Comparison of ENCODE assay signal across 8 cellular contexts in genomic region chr3:38479431-38480092, GRCh38. TPM values are rescaled to one million over a fixed set of nuclear protein-coding genes. Genes with fewer than 3 reads are reported as not detected.
DNase-seq lines count a peak whose midpoint lies in the region; ATAC-seq, FAIRE-seq and TF ChIP-seq lines count a peak whose summit lies in the region.

No MANE protein-coding gene starts in this region.

- H3K27me3 ChIP-seq in ascending aorta, result no peaks in the 10 kb centered on the region
- H3K27me3 ChIP-seq in right atrium auricular region, result no peaks in the 10 kb centered on the region

- no peak overlapping the region for H3K4me3 ChIP-seq in AG04449 (ENCODE audit: low read depth, low read length)
- H3K4me3 ChIP-seq in ascending aorta, result no peak overlapping the region
- H3K4me3 ChIP-seq in right atrium auricular region, result no peak overlapping the region

- intact Hi-C loops in ascending aorta (cut with DNase I) (loop anchor here (1.0 to 5.0 kb wide), 3 partner anchors 27 to 362 kb away; partner anchors contain the start of genes ACVR2B and XYLB), sciatic nerve (cut with DNase I) (loop anchor here (10.0 kb wide), 1 partner anchor 365 kb away; no protein-coding TSS in a partner anchor)

- H3K9me3 ChIP-seq in ascending aorta, result no peaks in the 10 kb centered on the region
- H3K9me3 ChIP-seq in right atrium auricular region, result no peaks in the 10 kb centered on the region

- DNase-seq in AG04449 (ENCODE audit: low read depth, low spot score) (no peak), GM12891 (ENCODE audit: insufficient read length, low spot score) (peak; percentile 67), SK-MEL-5 (ENCODE audit: low read depth, low spot score) (peak; percentile 79), ascending aorta (ENCODE audit: low spot score in 2 of 2) (peak in 1 of 2 donors; percentile 84), right atrium auricular region (ENCODE audit: low spot score) (peak; percentile 75), sciatic nerve (ENCODE audit: low spot score) (peak; percentile 72)

- POLR2A ChIA-PET in AG04449 (lab: Yijun Ruan, JAX), result interaction anchor here (1.2 kb wide), 1 partner anchor 314 kb away, joined by 3 read pairs; the partner anchor contains the start of gene OXSR1

- TF ChIP-seq CTCF in AG04449 (IDR thresholded peaks at IDR 0.05; ENCODE audit: insufficient read depth, low read length, missing control alignments), result peak; percentile 86
- TF ChIP-seq CTCF in ascending aorta (IDR thresholded peaks at IDR 0.05), result peak; percentile 62 to 83 (median 78)
- peak; percentile 49 to 89 for TF ChIP-seq CTCF in right atrium auricular region (IDR thresholded peaks at IDR 0.05)

- TF ChIP-seq POLR2A in GM12891 (IDR thresholded peaks at IDR 0.05; ENCODE audit: low read depth, low read length), result no peak

- ATAC-seq in HG03520 (IDR thresholded peaks at IDR 0.05; ENCODE audit: unreplicated experiment) (peak; percentile 62), sciatic nerve (peak; percentile 79), HG02884 (IDR thresholded peaks at IDR 0.05; ENCODE audit: unreplicated experiment) (no peak)

- FAIRE-seq in GM12891 (lab: Jason Lieb, UNC), result peak; percentile 78

- in situ Hi-C loops in SK-MEL-5 (cut with HindIII; ENCODE audit: low pct_unique_long_range_greater_than_20kb, low sequenced_read_pairs), result no loop called here

- CTCF ChIA-PET in AG04449 (lab: Yijun Ruan, JAX), result interaction anchor here (0.9 to 6.0 kb wide), 40 partner anchors 10 to 505 kb away, joined by 3 to 95 read pairs (median 6); partner anchors contain the start of genes ACAA1, EXOG and XYLB

- H3K36me3 ChIP-seq in ascending aorta (peaks cover 22 to 43% of the 10 kb centered on the region in 2 donors), right atrium auricular region (peaks cover 35% of the 10 kb centered on the region)

- H3K27ac ChIP-seq in ascending aorta, result no peak overlapping the region
- no peak overlapping the region for H3K27ac ChIP-seq in right atrium auricular region

- H3K4me1 ChIP-seq in ascending aorta, result no peaks in the 10 kb centered on the region
- H3K4me1 ChIP-seq in right atrium auricular region, result no peaks in the 10 kb centered on the region

TF ChIP-seq in GM12891, 5 proteins besides CTCF, POLR2A, EP300 and RAD21:
- TF ChIP-seq TAF1 (IDR thresholded peaks at IDR 0.05; ENCODE audit: low read depth, low read length) (no peak), SPI1 (IDR thresholded peaks at IDR 0.05; ENCODE audit: low read depth, low read length) (no peak), PAX5 (IDR thresholded peaks at IDR 0.05; ENCODE audit: insufficient read depth, low read length, severe bottlenecking) (no peak), POLR2AphosphoS5 (IDR thresholded peaks at IDR 0.05; ENCODE audit: low read depth, low read length) (no peak), POU2F2 (IDR thresholded peaks at IDR 0.05; ENCODE audit: low read depth, low read length) (no peak)

RNA-seq across cellular contexts. Expression of gene EXOG, which starts 16.6 kb away (rescaled TPM):
- 7.6 TPM for polyA plus RNA-seq in GM12891 (2012; ENCODE audit: low read depth, missing spikeins)
- total RNA-seq in SK-MEL-5 (2014; rRNA removed; shearing (Covaris generic)), result 4.8 and 6.1 TPM in 2 replicates
- 3.7 and 5.6 TPM in 2 replicates for polyA plus RNA-seq in SK-MEL-5 (2015; cell fraction: cytosol; rRNA removed)
- polyA plus RNA-seq in SK-MEL-5 (2015; cell fraction: nucleus; rRNA removed), result 31.9 and 67.9 TPM in 2 replicates
- total RNA-seq in ascending aorta (11.2 TPM), right atrium auricular region (10 to 100 TPM; 23.4 to 36.6 TPM), sciatic nerve (16.7 TPM)

RNA-seq across cellular contexts. Expression of gene ACVR2B, which starts 25.9 kb away (rescaled TPM):
- 0.53 TPM for polyA plus RNA-seq in GM12891 (2012; ENCODE audit: low read depth, missing spikeins)
- 7.6 and 8.3 TPM in 2 replicates for total RNA-seq in SK-MEL-5 (2014; rRNA removed; shearing (Covaris generic))
- 4.5 and 5.1 TPM in 2 replicates for polyA plus RNA-seq in SK-MEL-5 (2015; cell fraction: cytosol; rRNA removed)
- 4.5 and 6.2 TPM in 2 replicates for polyA plus RNA-seq in SK-MEL-5 (2015; cell fraction: nucleus; rRNA removed)
- total RNA-seq in ascending aorta (15.2 TPM), right atrium auricular region (1 to 10 TPM; 3.9 to 6.0 TPM), sciatic nerve (13.1 TPM)
